ENCODE assay signal across 7 cellular contexts in the genomic region with DNA sequence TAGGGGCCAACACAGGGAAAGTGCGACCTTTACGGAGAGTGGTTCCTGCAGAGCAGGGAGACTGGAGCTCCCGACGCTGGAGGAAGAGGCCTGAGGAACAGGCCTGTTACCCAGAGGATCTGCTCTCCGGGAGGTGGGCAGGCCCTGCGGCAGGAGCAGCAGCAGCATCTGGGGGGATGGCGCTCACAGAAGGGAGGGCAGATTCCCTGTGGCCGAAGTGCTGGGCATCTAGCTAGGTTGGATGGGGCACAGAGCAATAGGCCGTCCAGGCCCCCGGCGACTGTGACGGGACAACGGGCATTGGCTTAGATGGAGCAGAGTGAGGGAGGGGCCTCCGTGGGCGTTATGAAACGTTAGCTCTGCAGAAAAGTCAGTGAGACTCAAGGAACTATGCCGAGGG.
"Had no signal": no experiment of that assay in that cellular context is flagged by ENCODE, and none has a peak within 500 bp of the region (broad histone marks: within the 10 kb centered on the region; RNA-seq: fewer than 3 reads in every experiment).

No MANE protein-coding gene starts in this region.

- H3K4me3 ChIP-seq: GM23338, HAP-1 had no signal

- H3K36me3 ChIP-seq: HAP-1 had no signal

- H3K27ac ChIP-seq: HL-60 had no signal

- H3K9me3 ChIP-seq: HAP-1 had no signal

- ATAC-seq: GM23338, HCT116, HepG2 had no signal

- H3K4me1 Mint-ChIP-seq: GM23338, IgD-negative memory B cell had no signal

- H3K4me2 ChIP-seq: GM23338 had no signal

- H3K4me3 Mint-ChIP-seq: GM23338, HFFc6 had no signal

- H2AFZ ChIP-seq: GM23338 had no signal

- H3K27ac Mint-ChIP-seq: GM23338, HFFc6, IgD-negative memory B cell had no signal

- H3K4me1 ChIP-seq: HAP-1 had no signal

- DNase-seq: HFFc6 had no signal
